Comparison of ENCODE assay signal across 1 cellular context in the genomic region with DNA sequence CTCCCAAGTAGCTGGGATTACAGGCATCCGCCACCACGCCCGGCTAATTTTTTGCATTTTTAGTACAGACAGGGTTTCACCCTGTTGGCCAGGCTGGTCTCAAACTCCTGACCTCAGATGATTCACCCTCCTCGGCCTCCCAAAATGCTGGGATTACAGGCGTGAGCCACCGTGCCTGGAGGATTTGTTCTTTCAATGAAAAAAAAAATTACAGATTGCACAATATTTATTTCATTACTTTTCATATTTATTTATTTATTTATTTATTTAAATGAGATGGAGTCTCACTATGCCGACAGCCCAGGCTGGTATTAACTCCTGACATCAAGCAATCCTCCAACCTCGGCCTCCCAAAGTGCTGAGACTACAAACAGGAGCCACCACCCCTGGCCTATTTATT.
TF ChIP-seq lines count a peak whose summit lies in the region.

No MANE protein-coding gene starts in this region.

TF ChIP-seq in HEK293, 187 proteins besides CTCF, POLR2A, EP300 and RAD21:
- TF ChIP-seq ZNF664 (tag by site-specific recombination; IDR thresholded peaks at IDR 0.05), result peak; percentile 62
